ENCODE assay signal across 8 cellular contexts in the genomic region with DNA sequence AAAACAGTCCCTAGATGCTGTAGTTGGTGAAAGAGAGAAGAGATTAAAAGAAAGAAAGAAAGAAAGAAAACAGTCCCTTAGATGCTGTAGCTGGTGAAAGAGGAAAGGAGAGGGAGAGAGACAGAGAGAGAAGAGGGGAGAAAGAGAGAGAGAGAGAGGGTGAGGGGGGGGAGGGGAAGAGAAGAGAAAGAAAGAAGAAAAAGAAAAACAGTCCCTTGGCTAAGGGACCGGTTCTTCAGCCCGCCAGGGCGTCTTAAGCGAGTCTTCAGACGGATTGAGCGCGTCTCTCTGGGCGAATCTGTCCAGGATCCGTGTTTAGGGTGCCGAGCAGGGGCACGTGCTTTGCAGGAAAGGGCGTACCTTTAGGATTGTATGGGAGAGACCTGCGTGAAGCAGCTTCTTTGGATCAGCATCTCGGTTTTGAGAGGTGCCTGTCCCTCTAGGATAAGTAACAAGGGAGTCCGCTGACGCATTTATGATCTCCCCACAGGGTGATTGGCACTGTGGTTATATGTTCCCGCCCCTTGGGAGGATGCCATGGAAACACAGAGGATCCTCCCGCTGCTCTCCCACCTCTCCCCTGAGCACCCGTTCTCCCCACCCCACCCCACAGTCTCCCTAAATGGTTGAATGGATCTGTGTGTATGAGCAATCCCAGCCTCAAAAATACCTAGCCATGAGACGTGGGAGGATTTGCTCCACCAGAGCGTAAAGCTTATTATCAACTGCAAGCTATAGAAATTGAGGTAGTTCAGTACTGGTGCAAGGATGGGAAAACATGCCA. TPM values are rescaled to one million over a fixed set of nuclear protein-coding genes. Genes with fewer than 3 reads are reported as not detected.
DNase-seq lines count a peak whose midpoint lies in the region; ATAC-seq, FAIRE-seq and TF ChIP-seq lines count a peak whose summit lies in the region.

No MANE protein-coding gene starts in this region.

- no peak for TF ChIP-seq RAD21 in HCT116 (IDR thresholded peaks at IDR 0.05; ENCODE audit: low read depth)

- no peaks in the 10 kb centered on the region for H3K9me2 ChIP-seq in HCT116 (ENCODE audit: insufficient read depth)

- CTCF ChIA-PET in HCT116 (lab: Charles Lee): interaction anchor here (0.6 to 1.6 kb wide), 3 partner anchors 34 to 1290 kb away, joined by 3 to 6 read pairs (median 3); no protein-coding TSS in a partner anchor

- H2AFZ ChIP-seq in HCT116 (ENCODE audit: low read depth, low read length, poor library complexity, severe bottlenecking) (peak overlapping the region; percentile 72), OCI-LY3 (ENCODE audit: low read depth, low read length) (peak overlapping the region; percentile 51; the same call in 1 of the 2 replicates)

- H4K20me1 ChIP-seq in HCT116 (ENCODE audit: insufficient read depth) (no peaks in the 10 kb centered on the region), OCI-LY3 (ENCODE audit: insufficient read depth, low read length) (no peaks in the 10 kb centered on the region)

- ATAC-seq in HCT116 (no peak), HG02981 (IDR thresholded peaks at IDR 0.05; ENCODE audit: unreplicated experiment) (no peak), HG02885 (IDR thresholded peaks at IDR 0.05; ENCODE audit: poor library complexity, unreplicated experiment) (no peak)

- no peaks in the 10 kb centered on the region for H3K9me3 ChIP-seq in HCT116 (ENCODE audit: control insufficient read depth in 1 of 2, insufficient read depth in 1 of 2, low read depth in 1 of 2, low read length in 2 of 2)
- no peaks in the 10 kb centered on the region for H3K9me3 ChIP-seq in OCI-LY3 (ENCODE audit: insufficient read depth, low read length)
- no peaks in the 10 kb centered on the region for H3K9me3 ChIP-seq in iPS DF 6.9 (ENCODE audit: control insufficient read depth, insufficient read depth, low read length)

- TF ChIP-seq POLR2A in HCT116 (IDR thresholded peaks at IDR 0.05; ENCODE audit: borderline replicate concordance, extremely low read depth, insufficient read depth, insufficient read length): no peak

- intact Hi-C loops in HCT116 (cut with micrococcal nuclease): loop anchor here (5.0 kb wide), 3 partner anchors 34 to 301 kb away; partner anchors contain the start of genes ATP5MC1 and UBE2Z

- POLR2A ChIA-PET in HCT116 (lab: Charles Lee): no interaction called here

- H3K9ac ChIP-seq in HCT116 (ENCODE audit: low read length) (peak overlapping the region; percentile 76), OCI-LY3 (ENCODE audit: low read length) (peak overlapping the region; percentile 97)

- DNase-seq in D721Med (ENCODE audit: insufficient read length, low spot score): peak; percentile 31
- DNase-seq in HCT116 (ENCODE audit: low read depth, low spot score): peak; percentile 33
- peak; percentile 66 for DNase-seq in astrocyte of the spinal cord (ENCODE audit: low read depth, low spot score)
- no peak for DNase-seq in iPS DF 6.9 (ENCODE audit: low read depth, low spot score)
- peak; percentile 99 for DNase-seq in renal cortical epithelial cell (ENCODE audit: low read depth)

- peak overlapping the region; percentile 54 to 61 for H3K4me3 ChIP-seq in HCT116 (replicated peaks in 1 of 2; ENCODE audit: low read depth in 1 of 2, low read length in 2 of 2)
- H3K4me3 ChIP-seq in OCI-LY3 (ENCODE audit: low read length): peak overlapping the region; percentile 90
- H3K4me3 ChIP-seq in astrocyte of the spinal cord (ENCODE audit: low read depth, low read length): peak overlapping the region; percentile 77
- peak overlapping the region; percentile 90; the same call in 1 of the 2 replicates for H3K4me3 ChIP-seq in iPS DF 6.9 (ENCODE audit: low read length)

- no peaks in the 10 kb centered on the region for H3K79me2 ChIP-seq in HCT116 (ENCODE audit: insufficient read depth, low read length)
- H3K79me2 ChIP-seq in OCI-LY3 (ENCODE audit: low read length): no peaks in the 10 kb centered on the region

- RAD21 ChIA-PET in HCT116 (lab: Charles Lee; ENCODE audit: low non-redundant PET in 1 of 2, low total read pairs in 2 of 2, uncharacterized antibody in 2 of 2, unreplicated experiment in 2 of 2): interaction anchor here in 1 of 2 experiments (1.0 kb wide), 1 partner anchor 13 kb away, joined by 3 read pairs; no protein-coding TSS in a partner anchor

- H3K27ac ChIP-seq in HCT116 (ENCODE audit: low read depth, low read length): peak overlapping the region; percentile 85
- H3K27ac ChIP-seq in OCI-LY3 (ENCODE audit: low read length): no peak overlapping the region
- no peak overlapping the region for H3K27ac ChIP-seq in iPS DF 6.9 (ENCODE audit: low read length)

- H3K27me3 ChIP-seq in HCT116 (ENCODE audit: insufficient read depth, low read length) (no peaks in the 10 kb centered on the region), OCI-LY3 (ENCODE audit: low read depth, low read length) (no peaks in the 10 kb centered on the region), iPS DF 6.9 (ENCODE audit: control insufficient read depth, insufficient read depth, low read length) (no peaks in the 10 kb centered on the region)

- peak overlapping the region; percentile 91 for H3K4me2 ChIP-seq in HCT116 (ENCODE audit: low read length)
- peak overlapping the region; percentile 74 for H3K4me2 ChIP-seq in OCI-LY3 (ENCODE audit: low read length)

- in situ Hi-C loops in astrocyte of the spinal cord (cut with HindIII; ENCODE audit: low sequenced_read_pairs): no loop called here

- no peaks in the 10 kb centered on the region for H3K36me3 ChIP-seq in HCT116 (ENCODE audit: control insufficient read depth in 1 of 2, insufficient read depth in 2 of 2, low read length in 2 of 2)
- H3K36me3 ChIP-seq in OCI-LY3 (replicated peaks; ENCODE audit: low read depth, low read length): no peaks in the 10 kb centered on the region
- no peaks in the 10 kb centered on the region for H3K36me3 ChIP-seq in iPS DF 6.9 (ENCODE audit: control insufficient read depth, insufficient read depth, low read length)

- no CpG with 5 or more reads among the region's 21 CpGs for WGBS in iPS DF 6.9 (ENCODE audit: insufficient coverage, insufficient read length)

- TF ChIP-seq CTCF in D721Med (IDR thresholded peaks at IDR 0.05; ENCODE audit: insufficient read depth, missing control alignments): no peak
- no peak for TF ChIP-seq CTCF in HCT116 (IDR thresholded peaks at IDR 0.05 in 2 of 3, conservative IDR thresholded peaks at IDR 0.05 in 1 of 3; ENCODE audit: borderline replicate concordance in 1 of 3, insufficient read depth in 1 of 3, low read depth in 2 of 3, low read length in 2 of 3)
- TF ChIP-seq CTCF in OCI-LY3 (IDR thresholded peaks at IDR 0.05; ENCODE audit: low read depth, low read length): no peak
- TF ChIP-seq CTCF in astrocyte of the spinal cord (IDR thresholded peaks at IDR 0.05; ENCODE audit: low read depth, low read length): no peak

- no TSS peak for BruUV-seq in HCT116 (replicated peaks; lab: Mats Ljungman, UMichigan)

- FAIRE-seq in D721Med (lab: Jason Lieb, UNC): no peak

- H3K4me1 ChIP-seq in HCT116 (ENCODE audit: control insufficient read depth in 1 of 2, insufficient read depth in 2 of 2, low read length in 2 of 2) (peaks cover 13 to 50% of the 10 kb centered on the region in 2 experiments; a peak in 3 of 4 replicates), OCI-LY3 (ENCODE audit: low read length) (peaks cover 17% of the 10 kb centered on the region), iPS DF 6.9 (ENCODE audit: control insufficient read depth, insufficient read depth, low read length) (0 out of 2 replicates have a peak, but pooled peaks cover 2% of the 10 kb centered on the region)

TF ChIP-seq in HCT116, 20 proteins besides CTCF, POLR2A, EP300 and RAD21:
- TF ChIP-seq TCF7L2 (IDR thresholded peaks at IDR 0.05; ENCODE audit: borderline replicate concordance, extremely low read depth, insufficient read depth, insufficient read length): no peak
- TF ChIP-seq EZH2 (IDR thresholded peaks at IDR 0.05): no peak
- TF ChIP-seq YY1 (IDR thresholded peaks at IDR 0.05; ENCODE audit: extremely low read depth, insufficient replicate concordance, low read depth, low read length): no peak
- TF ChIP-seq, protein P1, sequence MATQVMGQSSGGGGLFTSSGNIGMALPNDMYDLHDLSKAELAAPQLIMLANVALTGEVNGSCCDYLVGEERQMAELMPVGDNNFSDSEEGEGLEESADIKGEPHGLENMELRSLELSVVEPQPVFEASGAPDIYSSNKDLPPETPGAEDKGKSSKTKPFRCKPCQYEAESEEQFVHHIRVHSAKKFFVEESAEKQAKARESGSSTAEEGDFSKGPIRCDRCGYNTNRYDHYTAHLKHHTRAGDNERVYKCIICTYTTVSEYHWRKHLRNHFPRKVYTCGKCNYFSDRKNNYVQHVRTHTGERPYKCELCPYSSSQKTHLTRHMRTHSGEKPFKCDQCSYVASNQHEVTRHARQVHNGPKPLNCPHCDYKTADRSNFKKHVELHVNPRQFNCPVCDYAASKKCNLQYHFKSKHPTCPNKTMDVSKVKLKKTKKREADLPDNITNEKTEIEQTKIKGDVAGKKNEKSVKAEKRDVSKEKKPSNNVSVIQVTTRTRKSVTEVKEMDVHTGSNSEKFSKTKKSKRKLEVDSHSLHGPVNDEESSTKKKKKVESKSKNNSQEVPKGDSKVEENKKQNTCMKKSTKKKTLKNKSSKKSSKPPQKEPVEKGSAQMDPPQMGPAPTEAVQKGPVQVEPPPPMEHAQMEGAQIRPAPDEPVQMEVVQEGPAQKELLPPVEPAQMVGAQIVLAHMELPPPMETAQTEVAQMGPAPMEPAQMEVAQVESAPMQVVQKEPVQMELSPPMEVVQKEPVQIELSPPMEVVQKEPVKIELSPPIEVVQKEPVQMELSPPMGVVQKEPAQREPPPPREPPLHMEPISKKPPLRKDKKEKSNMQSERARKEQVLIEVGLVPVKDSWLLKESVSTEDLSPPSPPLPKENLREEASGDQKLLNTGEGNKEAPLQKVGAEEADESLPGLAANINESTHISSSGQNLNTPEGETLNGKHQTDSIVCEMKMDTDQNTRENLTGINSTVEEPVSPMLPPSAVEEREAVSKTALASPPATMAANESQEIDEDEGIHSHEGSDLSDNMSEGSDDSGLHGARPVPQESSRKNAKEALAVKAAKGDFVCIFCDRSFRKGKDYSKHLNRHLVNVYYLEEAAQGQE (IDR thresholded peaks at IDR 0.05; ENCODE audit: low read depth): no peak
- TF ChIP-seq ZNF274 (IDR thresholded peaks at IDR 0.05; ENCODE audit: low read depth, low read length): no peak

RNA-seq across cellular contexts. Expression of gene GNGT2, which starts 16.7 kb away (rescaled TPM):
- total RNA-seq in HCT116 (2021; ENCODE audit: unreplicated experiment): not detected
- polyA plus RNA-seq in HCT116 (2012): not detected in 2 replicates
- not detected in 2 replicates for total RNA-seq in renal cortical epithelial cell

RNA-seq across cellular contexts. Expression of gene ABI3, which starts 16.8 kb away (rescaled TPM):
- 0.12 TPM for total RNA-seq in HCT116 (2021; ENCODE audit: unreplicated experiment)
- polyA plus RNA-seq in HCT116 (2012): 0.05 and 0.11 TPM in 2 replicates
- 0.17 TPM in 1 of 2 replicates, not detected in the other for total RNA-seq in renal cortical epithelial cell

RNA-seq across cellular contexts. Expression of gene PHOSPHO1, which starts 36.9 kb away (rescaled TPM):
- total RNA-seq in HCT116 (2021; ENCODE audit: unreplicated experiment) (3.0 TPM), renal cortical epithelial cell (0.05 TPM in 1 of 2 replicates, not detected in the other)
- 1.4 and 2.0 TPM in 2 replicates for polyA plus RNA-seq in HCT116 (2012)
